22 cellular contexts compared by ENCODE assay signal in genomic region chr9:131614340-131614739, GRCh38.
A peak's percentile ranks its signal among the peaks of the same experiment; 100 is the strongest.
DNase-seq lines count a peak whose midpoint lies in the region; ATAC-seq, FAIRE-seq and TF ChIP-seq lines count a peak whose summit lies in the region.
"Had no signal": no experiment of that assay in that cellular context is flagged by ENCODE, and none has a peak within 500 bp of the region (broad histone marks: within the 10 kb centered on the region; RNA-seq: fewer than 3 reads in every experiment).

No MANE protein-coding gene starts in this region.

- no peak overlapping the region for H3K4me3 Mint-ChIP-seq in T-helper 17 cell
- no peak overlapping the region for H3K4me3 Mint-ChIP-seq in stimulated activated effector memory CD8-positive, alpha-beta T cell treated with anti-CD3 and anti-CD28 coated beads, Interleukin-12 subunit alpha, Interleukin-12 subunit beta, amount 100 ng/mL, for 72 hours
- H3K4me3 Mint-ChIP-seq: CD4-positive, alpha-beta memory T cell had no signal

- no peak for FAIRE-seq in frontal cortex (lab: Jason Lieb, UNC)
- FAIRE-seq: G401.6, RCC 7860 had no signal

- H3K27ac ChIP-seq in HEK293 (ENCODE audit: extremely low read depth, low read depth, low read length) (no peak overlapping the region), lower lobe of right lung (no peak overlapping the region)
- H3K27ac ChIP-seq: KMS-11 had no signal

- H3K27me3 Mint-ChIP-seq in T-helper 17 cell: no peaks in the 10 kb centered on the region
- H3K27me3 Mint-ChIP-seq: CD4-positive, alpha-beta memory T cell had no signal

- H3K4me1 ChIP-seq in HEK293 (ENCODE audit: control insufficient read depth, insufficient read depth, low read length): no peaks in the 10 kb centered on the region
- peaks cover 23% of the 10 kb centered on the region for H3K4me1 ChIP-seq in lower lobe of right lung
- H3K4me1 ChIP-seq: HAP-1 had no signal

- H3K4me1 Mint-ChIP-seq in T-helper 17 cell: peaks cover 24% of the 10 kb centered on the region
- peaks cover 30% of the 10 kb centered on the region for H3K4me1 Mint-ChIP-seq in stimulated activated effector memory CD8-positive, alpha-beta T cell treated with anti-CD3 and anti-CD28 coated beads, Interleukin-12 subunit alpha, Interleukin-12 subunit beta, amount 100 ng/mL, for 72 hours

- H3K4me3 ChIP-seq in HEK293 (ENCODE audit: low read depth, low read length): no peak overlapping the region
- no peak overlapping the region for H3K4me3 ChIP-seq in lower lobe of right lung
- H3K4me3 ChIP-seq: HAP-1 had no signal

- POLR2A ChIA-PET in HEK293 (lab: Yijun Ruan, JAX): no interaction called here

- H3K27me3 ChIP-seq in lower lobe of right lung (ENCODE audit: low read depth): no peaks in the 10 kb centered on the region

- ATAC-seq in T-helper 17 cell (no peak), lower lobe of right lung (no peak), GM21576 (IDR thresholded peaks at IDR 0.05; ENCODE audit: unreplicated experiment) (no peak)
- ATAC-seq in stimulated activated effector memory CD8-positive, alpha-beta T cell treated with anti-CD3 and anti-CD28 coated beads, Interleukin-12 subunit alpha, Interleukin-12 subunit beta, amount 100 ng/mL, for 72 hours: no peak

- H3K36me3 Mint-ChIP-seq in T-helper 17 cell (ENCODE audit: low read depth): peaks cover 8% of the 10 kb centered on the region
- H3K36me3 Mint-ChIP-seq in stimulated activated effector memory CD8-positive, alpha-beta T cell treated with anti-CD3 and anti-CD28 coated beads, Interleukin-12 subunit alpha, Interleukin-12 subunit beta, amount 100 ng/mL, for 72 hours: peaks cover 100% of the 10 kb centered on the region

- intact Hi-C loops in lower lobe of right lung (cut with DNase I): no loop called here

- H3K36me3 ChIP-seq in HEK293 (ENCODE audit: control insufficient read depth in 2 of 2, insufficient read depth in 1 of 2, low read length in 2 of 2) (peaks cover 0 to 41% of the 10 kb centered on the region in 2 experiments; a peak in 2 of 3 replicates), lower lobe of right lung (peaks cover 95% of the 10 kb centered on the region)

- peak overlapping the region; percentile 24 for H3K27ac Mint-ChIP-seq in T-helper 17 cell
- peak overlapping the region; percentile 89 for H3K27ac Mint-ChIP-seq in stimulated activated effector memory CD8-positive, alpha-beta T cell treated with anti-CD3 and anti-CD28 coated beads, Interleukin-12 subunit alpha, Interleukin-12 subunit beta, amount 100 ng/mL, for 72 hours

- no peaks in the 10 kb centered on the region for H3K9me3 Mint-ChIP-seq in stimulated activated effector memory CD8-positive, alpha-beta T cell treated with anti-CD3 and anti-CD28 coated beads, Interleukin-12 subunit alpha, Interleukin-12 subunit beta, amount 100 ng/mL, for 72 hours
- H3K9me3 Mint-ChIP-seq: CD4-positive, alpha-beta memory T cell had no signal

- CTCF ChIA-PET in HEK293 (lab: Yijun Ruan, JAX): interaction anchor here (0.7 kb wide), 1 partner anchor 51 kb away, joined by 4 read pairs; no protein-coding TSS in a partner anchor

- TF ChIP-seq CTCF in HEK293 (tag by site-specific recombination; IDR thresholded peaks at IDR 0.05) (no peak), lower lobe of right lung (IDR thresholded peaks at IDR 0.05) (no peak)

- DNase-seq in T-helper 17 cell (no peak), lower lobe of right lung (peak; percentile 10), frontal cortex (ENCODE audit: low spot score in 2 of 2) (no peak), NCI-H82 (lab: John Stamatoyannopoulos, UW) (no peak)
- DNase-seq in stimulated activated effector memory CD8-positive, alpha-beta T cell treated with anti-CD3 and anti-CD28 coated beads, Interleukin-12 subunit alpha, Interleukin-12 subunit beta, amount 100 ng/mL, for 72 hours (ENCODE audit: low spot score in 2 of 2): no peak
- DNase-seq: C1 segment of cervical spinal cord; CD4-positive, alpha-beta memory T cell; COR-L47; GOT3; IMR-90; NCI-H1048; NCI-H1417; NCI-H1694 treated with DMSO at 0.1 percent for 48 hours; NCI-H2081; NCI-H748 treated with DMSO at 0.1 percent for 48 hours; SK-N-SH had no signal

- H3K9me3 ChIP-seq in HEK293 (ENCODE audit: control insufficient read depth, insufficient read depth, low read depth, low read length) (no peaks in the 10 kb centered on the region), T-helper 17 cell (ENCODE audit: control insufficient read depth, low read length, poor library complexity, severe bottlenecking) (no peaks in the 10 kb centered on the region), lower lobe of right lung (no peaks in the 10 kb centered on the region)
- H3K9me3 ChIP-seq: HAP-1, SK-N-SH had no signal

TF ChIP-seq in HEK293, 187 proteins besides CTCF, POLR2A, EP300 and RAD21:
- TF ChIP-seq ZNF239 (tag by site-specific recombination; IDR thresholded peaks at IDR 0.05): no peak
- TF ChIP-seq ZNF366 (tag by site-specific recombination; conservative IDR thresholded peaks at IDR 0.05): peak; percentile 30; the same call in 1 of the 2 replicates
- TF ChIP-seq REPIN1 (tag by site-specific recombination; IDR thresholded peaks at IDR 0.05; ENCODE audit: low read depth): no peak
- TF ChIP-seq ZNF324 (tag by site-specific recombination; IDR thresholded peaks at IDR 0.05): no peak
- TF ChIP-seq SCRT2 (tag by site-specific recombination; IDR thresholded peaks at IDR 0.05): peak; percentile 74
- no peak for TF ChIP-seq ZNF580 (tag by site-specific recombination; IDR thresholded peaks at IDR 0.05)
- TF ChIP-seq MEIS1 (CRISPR knock-in tag; IDR thresholded peaks at IDR 0.05; ENCODE audit: borderline replicate concordance): no peak
- TF ChIP-seq ZNF174 (tag by site-specific recombination; IDR thresholded peaks at IDR 0.05): no peak
